Comparison of ENCODE assay signal across 8 cellular contexts in the genomic region with DNA sequence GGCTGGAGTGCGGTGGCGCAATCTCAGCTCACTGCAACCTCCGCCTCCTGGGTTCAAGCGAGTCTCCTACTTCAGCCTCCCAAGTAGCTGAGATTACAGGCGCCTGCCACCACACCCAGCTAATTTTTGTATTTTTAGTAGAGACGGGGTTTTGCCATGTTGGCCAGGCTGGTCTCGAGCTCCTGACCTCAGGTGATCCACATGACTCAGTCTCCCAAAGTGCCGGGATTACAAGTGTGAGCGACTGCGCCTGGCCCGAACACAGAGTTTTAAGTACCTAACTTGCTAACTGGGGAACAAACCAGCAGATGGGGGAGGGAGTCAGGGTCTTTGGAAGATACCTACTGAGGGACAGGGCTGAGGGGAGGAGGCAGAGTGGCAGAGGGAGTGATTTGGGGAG. TPM values are rescaled to one million over a fixed set of nuclear protein-coding genes. Genes with fewer than 3 reads are reported as not detected.
DNase-seq lines count a peak whose midpoint lies in the region; ATAC-seq, FAIRE-seq and TF ChIP-seq lines count a peak whose summit lies in the region.
"Not testable (repeated sequence)": the region's sequence is repeated elsewhere in the genome, so short reads cannot be mapped to it uniquely, and the experiment has no call there.

No MANE protein-coding gene starts in this region.

- peaks cover 24% of the 10 kb centered on the region for H3K4me1 ChIP-seq in CD4-positive, alpha-beta memory T cell (ENCODE audit: insufficient read depth, low read length)
- peaks cover 22% of the 10 kb centered on the region for H3K4me1 ChIP-seq in GM12878 (ENCODE audit: control insufficient read depth, insufficient read depth, low read length)
- H3K4me1 ChIP-seq in esophagus squamous epithelium: peaks cover 0 to 35% (median 0%) of the 10 kb centered on the region in 3 donors
- H3K4me1 ChIP-seq in lung (ENCODE audit: control insufficient read depth in 2 of 2, insufficient read depth in 2 of 2, low read length in 2 of 2): peaks cover 16 to 19% of the 10 kb centered on the region in 2 donors
- not testable (repeated sequence) for H3K4me1 ChIP-seq in prostate gland (replicated peaks)
- peaks cover 35 to 67% of the 10 kb centered on the region in 2 donors for H3K4me1 ChIP-seq in thoracic aorta (ENCODE audit: control insufficient read depth in 1 of 2, low read depth in 2 of 2)

- TF ChIP-seq POLR2A in GM12878 (IDR thresholded peaks at IDR 0.05; ENCODE audit: low read depth, low read length); esophagus squamous epithelium (IDR thresholded peaks at IDR 0.05); prostate gland (IDR thresholded peaks at IDR 0.05): not testable (repeated sequence)

- H3K9ac ChIP-seq in GM12878 (ENCODE audit: control insufficient read depth, insufficient read depth, low read length): not testable (repeated sequence)

- CTCF ChIA-PET in CD4-positive, alpha-beta memory T cell (lab: Charles Lee; ENCODE audit: partially characterized antibody): interaction anchor here (3.0 kb wide), 1 partner anchor 118 kb away, joined by 17 read pairs; no protein-coding TSS in a partner anchor
- CTCF ChIA-PET in GM12878 (lab: Yijun Ruan, JAX): not testable (repeated sequence)

- 91% methylated on average over 11 of the region's 11 CpGs for WGBS in GM12878 (ENCODE audit: insufficient coverage, insufficient replicate concordance, low lambda C conversion rate, missing lambda C conversion rate)
- 81 to 94% methylated on average over 6 to 9 of the region's 11 CpGs for WGBS in esophagus squamous epithelium, 2 donors
- 92 to 94% methylated on average over 11 of the region's 11 CpGs for WGBS in lung, 2 donors
- WGBS in prostate gland: 95% methylated on average over 11 of the region's 11 CpGs

- not testable (repeated sequence) for H3K9me3 ChIP-seq in CD4-positive, alpha-beta memory T cell (ENCODE audit: control insufficient read depth in 1 of 2, low read length in 2 of 2); GM12878 (replicated peaks; ENCODE audit: control insufficient read depth, insufficient read depth, low read length); esophagus squamous epithelium; lung (ENCODE audit: control insufficient read depth in 2 of 2, insufficient read depth in 1 of 2, low read length in 1 of 2); prostate gland; thoracic aorta

- not testable (repeated sequence) for H3K27me3 ChIP-seq in CD4-positive, alpha-beta memory T cell (ENCODE audit: insufficient read depth, low read length); GM12878 (replicated peaks in 1 of 2; ENCODE audit: control insufficient read depth in 2 of 2, insufficient read depth in 2 of 2, low read length in 1 of 2); esophagus squamous epithelium; lung (ENCODE audit: control insufficient read depth, insufficient read depth); prostate gland (replicated peaks; ENCODE audit: insufficient read depth); thoracic aorta (replicated peaks; ENCODE audit: insufficient read depth)

- H3K4me3 ChIP-seq in CD4-positive, alpha-beta memory T cell (ENCODE audit: low read length in 2 of 2); GM12878; esophagus squamous epithelium; lung; prostate gland; thoracic aorta: not testable (repeated sequence)

- intact Hi-C loops in CD4-positive, alpha-beta memory T cell (cut with micrococcal nuclease); GM12878 (cut with micrococcal nuclease; ENCODE audit: unreplicated experiment); esophagus squamous epithelium (cut with DNase I); prostate gland (cut with DNase I): not testable (repeated sequence)

- H3K36me3 Mint-ChIP-seq in CD4-positive, alpha-beta memory T cell: peaks cover 41 to 80% of the 10 kb centered on the region in 2 donors
- H3K36me3 Mint-ChIP-seq in T-helper 1 cell treated with Interleukin-12 subunit alpha and Interleukin-12 subunit beta and Interleukin-4 antibody, amounts not matched to agents 30 μg/mL and 1 μg/mL, for 36 hours (ENCODE audit: low read depth): peaks cover 50% of the 10 kb centered on the region
- H3K36me3 Mint-ChIP-seq in activated T-cell treated with anti-CD3 and anti-CD28 coated beads, Interleukin-2, amount 50 U/mL, for 24 hours (ENCODE audit: low read depth): peaks cover 94% of the 10 kb centered on the region

- POLR2A ChIA-PET in CD4-positive, alpha-beta memory T cell (lab: Charles Lee; ENCODE audit: partially characterized antibody): interaction anchor here (1.2 to 3.5 kb wide), 3 partner anchors 36 to 118 kb away, joined by 3 to 19 read pairs (median 3); partner anchors contain the start of gene ST6GAL1
- POLR2A ChIA-PET in GM12878 (lab: Charles Lee): interaction anchor here (1.1 kb wide), 1 partner anchor 14 kb away, joined by 3 read pairs; no protein-coding TSS in a partner anchor

- H4K20me1 ChIP-seq in GM12878 (ENCODE audit: control insufficient read depth, insufficient read depth): not testable (repeated sequence)

- in situ Hi-C loops in GM12878 (cut with MboI): not testable (repeated sequence)

- FAIRE-seq in GM12878 (lab: Jason Lieb, UNC): not testable (repeated sequence)

- peaks cover 28 to 74% (median 45%) of the 10 kb centered on the region in 4 donors for H3K4me1 Mint-ChIP-seq in CD4-positive, alpha-beta memory T cell
- H3K4me1 Mint-ChIP-seq in T-helper 1 cell treated with Interleukin-12 subunit alpha and Interleukin-12 subunit beta and Interleukin-4 antibody, amounts not matched to agents 30 μg/mL and 1 μg/mL, for 36 hours (ENCODE audit: low read depth): peaks cover 16% of the 10 kb centered on the region
- peaks cover 71% of the 10 kb centered on the region for H3K4me1 Mint-ChIP-seq in activated T-cell treated with anti-CD3 and anti-CD28 coated beads, Interleukin-2, amount 50 U/mL, for 24 hours (ENCODE audit: low read depth)

- peaks cover 45% of the 10 kb centered on the region for H3K36me3 ChIP-seq in CD4-positive, alpha-beta memory T cell (ENCODE audit: insufficient read depth, low read length)
- H3K36me3 ChIP-seq in GM12878 (ENCODE audit: control insufficient read depth in 2 of 2, insufficient read depth in 2 of 2, low read length in 1 of 2): peaks cover 9 to 27% of the 10 kb centered on the region in 2 experiments
- not testable (repeated sequence) for H3K36me3 ChIP-seq in esophagus squamous epithelium; lung (ENCODE audit: control insufficient read depth in 2 of 2, insufficient read depth in 2 of 2, low read length in 2 of 2); prostate gland; thoracic aorta

- H3K79me2 ChIP-seq in GM12878 (ENCODE audit: control insufficient read depth, insufficient read depth, low read length): not testable (repeated sequence)

- SMC1A ChIA-PET in GM12878 (lab: Charles Lee; ENCODE audit: uncharacterized antibody, unreplicated experiment): interaction anchor here (1.6 kb wide), 2 partner anchors 22 to 27 kb away, joined by 6 to 8 read pairs; no protein-coding TSS in a partner anchor

- ATAC-seq in GM12878; lung (ENCODE audit: insufficient read depth, low FRiP score); thoracic aorta (ENCODE audit: insufficient number of reproducible peaks, low FRiP score, low read depth): not testable (repeated sequence)

- RAD21 ChIA-PET in GM12878 (lab: Charles Lee; ENCODE audit: unreplicated experiment): interaction anchor here (1.1 to 1.2 kb wide), 2 partner anchors 12 to 55 kb away, joined by 3 read pairs; no protein-coding TSS in a partner anchor

- not testable (repeated sequence) for H3K4me2 ChIP-seq in GM12878 (ENCODE audit: control insufficient read depth, insufficient read depth)

- not testable (repeated sequence) for H3K27ac ChIP-seq in CD4-positive, alpha-beta memory T cell (ENCODE audit: low read depth, low read length)
- H3K27ac ChIP-seq in GM12878 (ENCODE audit: control insufficient read depth, insufficient read depth) (peak overlapping the region; percentile 40; the same call in 1 of the 2 replicates), esophagus squamous epithelium (peak overlapping the region in 3 of 4 donors; percentile 47 to 72 (median 49)), lung (ENCODE audit: low read depth in 1 of 2, low read length in 1 of 2) (peak overlapping the region; percentile 46 to 50), prostate gland (peak overlapping the region; percentile 40 to 82), thoracic aorta (peak overlapping the region; percentile 73)

- DNase-seq in CD4-positive, alpha-beta memory T cell; activated T-cell treated with anti-CD3 and anti-CD28 coated beads, Interleukin-2, amount 50 U/mL, for 24 hours; GM12878 (ENCODE audit: low read depth, low spot score); esophagus squamous epithelium (lab: John Stamatoyannopoulos, UW); lung (ENCODE audit: low spot score); prostate gland (ENCODE audit: low spot score); thoracic aorta (ENCODE audit: low spot score): not testable (repeated sequence)

- not testable (repeated sequence) for TF ChIP-seq EP300 in GM12878 (IDR thresholded peaks at IDR 0.05; ENCODE audit: borderline replicate concordance in 1 of 2, control insufficient read depth in 1 of 2, low read depth in 2 of 2, low read length in 2 of 2)

- H2AFZ ChIP-seq in GM12878 (ENCODE audit: control insufficient read depth, low read depth, low read length): not testable (repeated sequence)

- peak overlapping the region; percentile 24 to 93 (median 75) for H3K27ac Mint-ChIP-seq in CD4-positive, alpha-beta memory T cell
- peak overlapping the region; percentile 65 for H3K27ac Mint-ChIP-seq in T-helper 1 cell treated with Interleukin-12 subunit alpha and Interleukin-12 subunit beta and Interleukin-4 antibody, amounts not matched to agents 30 μg/mL and 1 μg/mL, for 36 hours
- H3K27ac Mint-ChIP-seq in activated T-cell treated with anti-CD3 and anti-CD28 coated beads, Interleukin-2, amount 50 U/mL, for 24 hours: peak overlapping the region; percentile 81

- not testable (repeated sequence) for H3K4me3 Mint-ChIP-seq in CD4-positive, alpha-beta memory T cell; T-helper 1 cell treated with Interleukin-12 subunit alpha and Interleukin-12 subunit beta and Interleukin-4 antibody, amounts not matched to agents 30 μg/mL and 1 μg/mL, for 36 hours; activated T-cell treated with anti-CD3 and anti-CD28 coated beads, Interleukin-2, amount 50 U/mL, for 24 hours

- H3K9me3 Mint-ChIP-seq in CD4-positive, alpha-beta memory T cell; T-helper 1 cell treated with Interleukin-12 subunit alpha and Interleukin-12 subunit beta and Interleukin-4 antibody, amounts not matched to agents 30 μg/mL and 1 μg/mL, for 36 hours; activated T-cell treated with anti-CD3 and anti-CD28 coated beads, Interleukin-2, amount 50 U/mL, for 24 hours: not testable (repeated sequence)

- not testable (repeated sequence) for BruUV-seq in GM12878 (replicated peaks; lab: Mats Ljungman, UMichigan)

- TF ChIP-seq RAD21 in GM12878 (IDR thresholded peaks at IDR 0.05; ENCODE audit: insufficient read depth, low read depth, low read length): not testable (repeated sequence)

- not testable (repeated sequence) for TF ChIP-seq CTCF in GM12878 (IDR thresholded peaks at IDR 0.05 in 2 of 3, conservative IDR thresholded peaks at IDR 0.05 in 1 of 3; ENCODE audit: control insufficient read depth in 2 of 3, extremely low read depth in 1 of 3, insufficient read depth in 1 of 3, low read depth in 3 of 3, low read length in 3 of 3); esophagus squamous epithelium (IDR thresholded peaks at IDR 0.05); lung (IDR thresholded peaks at IDR 0.05; ENCODE audit: control extremely low read depth, extremely low read depth); prostate gland (IDR thresholded peaks at IDR 0.05); thoracic aorta (IDR thresholded peaks at IDR 0.05)

- not testable (repeated sequence) for H3K27me3 Mint-ChIP-seq in CD4-positive, alpha-beta memory T cell; T-helper 1 cell treated with Interleukin-12 subunit alpha and Interleukin-12 subunit beta and Interleukin-4 antibody, amounts not matched to agents 30 μg/mL and 1 μg/mL, for 36 hours (ENCODE audit: low read depth); activated T-cell treated with anti-CD3 and anti-CD28 coated beads, Interleukin-2, amount 50 U/mL, for 24 hours

RNA-seq across cellular contexts. Expression of gene ST6GAL1, which starts 36.9 kb away (rescaled TPM):
- 100 to 1,000 TPM; 222 to 232 TPM for total RNA-seq in CD4-positive, alpha-beta memory T cell
- polyA plus RNA-seq in CD4-positive, alpha-beta memory T cell: 100 to 1,000 TPM; 165 to 172 TPM
- total RNA-seq in GM12878 (2013; cell fraction: nucleolus; rRNA removed): 750 and 754 TPM in 2 replicates
- 139 and 147 TPM in 2 replicates for total RNA-seq in GM12878 (2014; rRNA removed)
- 158 and 169 TPM in 2 replicates for total RNA-seq in GM12878 (2014; rRNA removed; fragmentation: Illumina TruSeq; extraction: Trizol)
- total RNA-seq in GM12878 (2021): 207 and 220 TPM in 2 replicates
- 139 TPM for polyA plus RNA-seq in GM12878 (2011; ENCODE audit: low read depth)
- polyA plus RNA-seq in GM12878 (2011; rRNA removed): 190 and 214 TPM in 2 replicates
- 169 and 192 TPM in 2 replicates for polyA plus RNA-seq in GM12878 (2011; cell fraction: cytosol; rRNA removed)
- 106 and 131 TPM in 2 replicates for polyA plus RNA-seq in GM12878 (2011; cell fraction: nucleus; rRNA removed)
- 141 and 183 TPM in 2 replicates for polyA plus RNA-seq in GM12878 (2012)
- polyA plus RNA-seq in GM12878 (2014; fragmentation: Illumina TruSeq; extraction: Trizol): 248 and 268 TPM in 2 replicates
- polyA plus RNA-seq in GM12878 (2014; fragmentation: Nextera tagmentation; extraction: Ambion mirVana): 10 to 100 TPM; 74.2 to 75.0 TPM
- 163 and 174 TPM in 2 replicates for polyA plus RNA-seq in GM12878 (2014; rRNA removed)
- polyA plus RNA-seq in GM12878 (2016; fragmentation: Nextera tagmentation; extraction: Ambion mirVana): 100 to 1,000 TPM; 133 to 135 TPM
- 310 and 330 TPM in 2 replicates for polyA minus RNA-seq in GM12878 (2011; rRNA and poly(A)+ RNA removed)
- 80.6 and 80.9 TPM in 2 replicates for polyA minus RNA-seq in GM12878 (2011; cell fraction: cytosol; rRNA and poly(A)+ RNA removed)
- polyA minus RNA-seq in GM12878 (2011; cell fraction: nucleus; rRNA and poly(A)+ RNA removed): 116 and 151 TPM in 2 replicates
- 10 to 100 TPM in 2 of 4 donors, 1 to 10 TPM in 2; 6.0 to 44.2 (median 15.2) TPM for total RNA-seq in esophagus squamous epithelium
- total RNA-seq in lung: 100 to 1,000 TPM in 1 of 2 donors, 10 to 100 TPM in 1; 89.5 to 113 TPM
- 10 to 100 TPM; 15.1 to 31.4 TPM for polyA plus RNA-seq in lung
- 100 to 1,000 TPM; 101 to 225 TPM for total RNA-seq in prostate gland
- total RNA-seq in thoracic aorta: 100 to 1,000 TPM in 1 of 2 donors, 10 to 100 TPM in 1; 89.5 to 141 TPM
